ENCODE assay signal across 8 cellular contexts in genomic region chr19:55606471-55606787, GRCh38. TPM values are rescaled to one million over a fixed set of nuclear protein-coding genes. Genes with fewer than 3 reads are reported as not detected.
DNase-seq lines count a peak whose midpoint lies in the region; ATAC-seq, FAIRE-seq and TF ChIP-seq lines count a peak whose summit lies in the region.

No MANE protein-coding gene starts in this region.

- H3K4me3 ChIP-seq in heart right ventricle (peak overlapping the region; percentile 51 to 85 (median 77)), mesodermal cell (ENCODE audit: extremely low read depth, insufficient read depth, low read length, poor library complexity, severe bottlenecking) (peak overlapping the region; percentile 89), vagina (peak overlapping the region; percentile 70 to 90)

- H3K27ac Mint-ChIP-seq in MCF 10A (ENCODE audit: low read depth, unreplicated experiment): peak overlapping the region; percentile 83

- no peak for DNase-seq in heart right ventricle
- no peak for DNase-seq in left cardiac atrium
- DNase-seq in MCF 10A (ENCODE audit: unreplicated experiment): no peak
- DNase-seq in vagina (ENCODE audit: extremely low spot score in 2 of 2): no peak
- no peak for DNase-seq in RCC 7860 (ENCODE audit: low spot score)
- no peak for DNase-seq in GM13976 (ENCODE audit: low spot score)
- no peak for DNase-seq in NCI-H1930 (lab: John Stamatoyannopoulos, UW)

- H3K27me3 Mint-ChIP-seq in MCF 10A (ENCODE audit: insufficient read depth, unreplicated experiment): no peaks in the 10 kb centered on the region

- 21 to 22% methylated on average over 12 of the region's 12 CpGs for WGBS in heart right ventricle, 2 donors
- 29 to 34% methylated on average over 12 of the region's 12 CpGs for WGBS in mesodermal cell (ENCODE audit: insufficient coverage in 2 of 2), 2 experiments

- H3K27me3 ChIP-seq in heart right ventricle (no peaks in the 10 kb centered on the region), vagina (no peaks in the 10 kb centered on the region)

- TF ChIP-seq CTCF in heart right ventricle (IDR thresholded peaks at IDR 0.05): peak in 1 of 9 donors; percentile 3
- no peak for TF ChIP-seq CTCF in MCF 10A (IDR thresholded peaks at IDR 0.05; ENCODE audit: unreplicated experiment)
- no peak for TF ChIP-seq CTCF in vagina (IDR thresholded peaks at IDR 0.05)
- TF ChIP-seq CTCF in GM13976 (IDR thresholded peaks at IDR 0.05; ENCODE audit: borderline replicate concordance, control extremely low read depth, extremely low read depth, insufficient read depth, missing control alignments): no peak

- TF ChIP-seq POLR2A in vagina (IDR thresholded peaks at IDR 0.05): no peak

- no peak for FAIRE-seq in RCC 7860 (lab: Jason Lieb, UNC)

- in situ Hi-C loops in GM13976 (cut with MboI; ENCODE audit: low sequenced_read_pairs, unreplicated experiment): no loop called here

- H3K36me3 Mint-ChIP-seq in MCF 10A (ENCODE audit: insufficient read depth, unreplicated experiment): peaks cover 32% of the 10 kb centered on the region

- no TSS peak for BruUV-seq in MCF 10A (replicated peaks; lab: Mats Ljungman, UMichigan)

- H3K9me3 ChIP-seq in heart right ventricle (peaks cover 0 to 4% (median 0%) of the 10 kb centered on the region in 11 donors), mesodermal cell (ENCODE audit: control insufficient read depth, low read length) (no peaks in the 10 kb centered on the region), vagina (no peaks in the 10 kb centered on the region)

- peak overlapping the region; percentile 84 for H3K4me3 Mint-ChIP-seq in MCF 10A (ENCODE audit: unreplicated experiment)

- H3K4me1 Mint-ChIP-seq in MCF 10A (ENCODE audit: insufficient read depth, unreplicated experiment): peaks cover 40% of the 10 kb centered on the region

- no peaks in the 10 kb centered on the region for H3K9me3 Mint-ChIP-seq in MCF 10A (ENCODE audit: unreplicated experiment)

- intact Hi-C loops in heart right ventricle (cut with DNase I) (loop anchor here in 7 of 10 donors (2.0 to 10.0 kb wide), 4 partner anchors 18 to 92 kb away; partner anchors contain the start of gene ZNF784 (in 1 of the 7)), left cardiac atrium (cut with DNase I) (loop anchor here (5.0 to 10.0 kb wide), 2 partner anchors 89 to 92 kb away; no protein-coding TSS in a partner anchor), MCF 10A (cut with micrococcal nuclease) (loop anchor here (1.0 to 5.0 kb wide), 3 partner anchors 18 to 1414 kb away; partner anchors contain the start of genes TSEN34 and ZNF784), vagina (cut with DNase I) (loop anchor here (10.0 kb wide), 1 partner anchor 202 kb away; the partner anchor contains the start of gene UBE2S)

- H3K36me3 ChIP-seq in heart right ventricle (peaks cover 0 to 48% (median 7%) of the 10 kb centered on the region in 9 donors), mesodermal cell (ENCODE audit: control insufficient read depth, insufficient read depth, low read length) (peaks cover 48% of the 10 kb centered on the region), vagina (no peaks in the 10 kb centered on the region)

- H3K27ac ChIP-seq in heart right ventricle: peak overlapping the region in 9 of 10 donors; percentile 95 to 98 (median 96)
- peak overlapping the region; percentile 94 for H3K27ac ChIP-seq in mesodermal cell (ENCODE audit: low read depth, low read length, severe bottlenecking)
- peak overlapping the region; percentile 91 for H3K27ac ChIP-seq in vagina

- ATAC-seq in heart right ventricle (no peak), left cardiac atrium (no peak)

- H3K4me1 ChIP-seq in heart right ventricle (peaks cover 0 to 52% (median 32%) of the 10 kb centered on the region in 9 donors), mesodermal cell (ENCODE audit: control insufficient read depth, insufficient read depth, low read length, poor library complexity, severe bottlenecking) (peaks cover 4% of the 10 kb centered on the region), vagina (peaks cover 36% of the 10 kb centered on the region)

- CTCF ChIA-PET in MCF 10A (lab: Yijun Ruan, JAX): interaction anchor here (0.7 to 4.5 kb wide), 25 partner anchors 12 to 466 kb away, joined by 3 to 32 read pairs (median 5); partner anchors contain the start of genes ZNF628 and ZNF784

- POLR2A ChIA-PET in MCF 10A (lab: Yijun Ruan, JAX): interaction anchor here (0.7 to 2.2 kb wide), 13 partner anchors 11 to 267 kb away, joined by 4 to 15 read pairs (median 6); partner anchors contain the start of genes ISOC2, KMT5C, U2AF2 and ZNF579

RNA-seq across cellular contexts. Expression of gene ZNF865, which starts 1.0 kb away (rescaled TPM):
- total RNA-seq in heart right ventricle: 10 to 100 TPM; 11.8 to 20.0 (median 13.5) TPM
- polyA plus RNA-seq in heart right ventricle: 10 to 100 TPM; 13.9 to 26.5 TPM
- 10 to 100 TPM; 16.2 to 20.2 TPM for total RNA-seq in left cardiac atrium
- total RNA-seq in MCF 10A (2022): 12.2 and 12.7 TPM in 2 replicates
- 10.3 TPM for polyA plus RNA-seq in mesodermal cell (2013, experiment 1 of 2)
- 8.9 TPM for polyA plus RNA-seq in mesodermal cell (2013, experiment 2 of 2)
- 8.8 TPM for total RNA-seq in vagina

RNA-seq across cellular contexts. Expression of gene ZNF524, which starts 6.3 kb away (rescaled TPM):
- total RNA-seq in heart right ventricle (10 to 100 TPM in 8 of 10 donors, 1 to 10 TPM in 2; 7.9 to 22.0 (median 12.9) TPM), left cardiac atrium (10 to 100 TPM; 14.1 to 18.7 TPM), MCF 10A (2022) (15.7 and 17.6 TPM in 2 replicates), vagina (15.5 TPM)
- polyA plus RNA-seq in heart right ventricle: 10 to 100 TPM; 34.9 to 39.4 TPM
- 7.8 TPM for polyA plus RNA-seq in mesodermal cell (2013, experiment 1 of 2)
- polyA plus RNA-seq in mesodermal cell (2013, experiment 2 of 2): 5.7 TPM

RNA-seq across cellular contexts. Expression of gene FIZ1, which starts 7.1 kb away (rescaled TPM):
- total RNA-seq in heart right ventricle (10 to 100 TPM; 11.6 to 18.8 (median 13.5) TPM), left cardiac atrium (10 to 100 TPM; 14.5 to 17.0 TPM), MCF 10A (2022) (13.5 and 16.3 TPM in 2 replicates), vagina (5.4 TPM)
- polyA plus RNA-seq in heart right ventricle: 10 to 100 TPM in 1 of 2 donors, 1 to 10 TPM in 1; 9.3 to 16.5 TPM
- polyA plus RNA-seq in mesodermal cell (2013, experiment 1 of 2): 13.6 TPM
- polyA plus RNA-seq in mesodermal cell (2013, experiment 2 of 2): 11.9 TPM

RNA-seq across cellular contexts. Expression of gene ZNF784, which starts 17.9 kb away (rescaled TPM):
- total RNA-seq in heart right ventricle (10 to 100 TPM in 8 of 10 donors, 1 to 10 TPM in 2; 8.9 to 16.4 (median 12.2) TPM), left cardiac atrium (10 to 100 TPM; 11.1 to 11.7 TPM), MCF 10A (2022) (2.7 and 3.1 TPM in 2 replicates), vagina (5.2 TPM)
- polyA plus RNA-seq in heart right ventricle: 1 to 10 TPM; 6.4 to 9.9 TPM
- polyA plus RNA-seq in mesodermal cell (2013, experiment 1 of 2): 7.0 TPM
- 5.4 TPM for polyA plus RNA-seq in mesodermal cell (2013, experiment 2 of 2)

RNA-seq across cellular contexts. Expression of gene ZNF579, which starts 25.8 kb away (rescaled TPM):
- 10 to 100 TPM in 4 of 10 donors, 1 to 10 TPM in 6; 7.1 to 16.9 (median 9.6) TPM for total RNA-seq in heart right ventricle
- polyA plus RNA-seq in heart right ventricle: 10 to 100 TPM; 13.1 to 23.8 TPM
- 10 to 100 TPM; 10.8 to 12.7 TPM for total RNA-seq in left cardiac atrium
- 11.6 and 12.6 TPM in 2 replicates for total RNA-seq in MCF 10A (2022)
- polyA plus RNA-seq in mesodermal cell (2013, experiment 1 of 2): 20.6 TPM
- 16.8 TPM for polyA plus RNA-seq in mesodermal cell (2013, experiment 2 of 2)
- 3.2 TPM for total RNA-seq in vagina
